In the genomic region with DNA sequence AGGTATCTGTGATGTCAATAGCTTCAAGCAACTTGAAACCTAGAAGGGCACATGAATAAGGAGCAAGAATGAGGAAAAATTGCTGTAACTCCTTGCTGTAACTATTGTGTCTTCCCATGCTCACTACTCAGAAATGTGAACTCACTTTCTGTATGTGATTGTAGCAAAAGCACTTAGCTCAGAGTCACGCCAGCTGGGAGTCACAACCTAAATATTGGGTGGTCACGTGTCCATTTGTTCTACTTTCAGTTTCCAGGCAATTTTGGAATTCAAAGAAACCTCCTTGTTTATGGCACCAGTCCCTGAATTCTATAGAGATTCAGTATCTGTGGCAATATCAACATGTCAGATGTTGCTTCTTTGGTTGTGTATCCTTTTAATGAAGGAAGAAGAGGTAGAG, we compare ENCODE assay signal across 1 cellular context.
TF ChIP-seq lines count a peak whose summit lies in the region.

No MANE protein-coding gene starts in this region.

TF ChIP-seq in GM23338, 12 proteins besides CTCF, POLR2A, EP300 and RAD21:
- TF ChIP-seq, protein P1, sequence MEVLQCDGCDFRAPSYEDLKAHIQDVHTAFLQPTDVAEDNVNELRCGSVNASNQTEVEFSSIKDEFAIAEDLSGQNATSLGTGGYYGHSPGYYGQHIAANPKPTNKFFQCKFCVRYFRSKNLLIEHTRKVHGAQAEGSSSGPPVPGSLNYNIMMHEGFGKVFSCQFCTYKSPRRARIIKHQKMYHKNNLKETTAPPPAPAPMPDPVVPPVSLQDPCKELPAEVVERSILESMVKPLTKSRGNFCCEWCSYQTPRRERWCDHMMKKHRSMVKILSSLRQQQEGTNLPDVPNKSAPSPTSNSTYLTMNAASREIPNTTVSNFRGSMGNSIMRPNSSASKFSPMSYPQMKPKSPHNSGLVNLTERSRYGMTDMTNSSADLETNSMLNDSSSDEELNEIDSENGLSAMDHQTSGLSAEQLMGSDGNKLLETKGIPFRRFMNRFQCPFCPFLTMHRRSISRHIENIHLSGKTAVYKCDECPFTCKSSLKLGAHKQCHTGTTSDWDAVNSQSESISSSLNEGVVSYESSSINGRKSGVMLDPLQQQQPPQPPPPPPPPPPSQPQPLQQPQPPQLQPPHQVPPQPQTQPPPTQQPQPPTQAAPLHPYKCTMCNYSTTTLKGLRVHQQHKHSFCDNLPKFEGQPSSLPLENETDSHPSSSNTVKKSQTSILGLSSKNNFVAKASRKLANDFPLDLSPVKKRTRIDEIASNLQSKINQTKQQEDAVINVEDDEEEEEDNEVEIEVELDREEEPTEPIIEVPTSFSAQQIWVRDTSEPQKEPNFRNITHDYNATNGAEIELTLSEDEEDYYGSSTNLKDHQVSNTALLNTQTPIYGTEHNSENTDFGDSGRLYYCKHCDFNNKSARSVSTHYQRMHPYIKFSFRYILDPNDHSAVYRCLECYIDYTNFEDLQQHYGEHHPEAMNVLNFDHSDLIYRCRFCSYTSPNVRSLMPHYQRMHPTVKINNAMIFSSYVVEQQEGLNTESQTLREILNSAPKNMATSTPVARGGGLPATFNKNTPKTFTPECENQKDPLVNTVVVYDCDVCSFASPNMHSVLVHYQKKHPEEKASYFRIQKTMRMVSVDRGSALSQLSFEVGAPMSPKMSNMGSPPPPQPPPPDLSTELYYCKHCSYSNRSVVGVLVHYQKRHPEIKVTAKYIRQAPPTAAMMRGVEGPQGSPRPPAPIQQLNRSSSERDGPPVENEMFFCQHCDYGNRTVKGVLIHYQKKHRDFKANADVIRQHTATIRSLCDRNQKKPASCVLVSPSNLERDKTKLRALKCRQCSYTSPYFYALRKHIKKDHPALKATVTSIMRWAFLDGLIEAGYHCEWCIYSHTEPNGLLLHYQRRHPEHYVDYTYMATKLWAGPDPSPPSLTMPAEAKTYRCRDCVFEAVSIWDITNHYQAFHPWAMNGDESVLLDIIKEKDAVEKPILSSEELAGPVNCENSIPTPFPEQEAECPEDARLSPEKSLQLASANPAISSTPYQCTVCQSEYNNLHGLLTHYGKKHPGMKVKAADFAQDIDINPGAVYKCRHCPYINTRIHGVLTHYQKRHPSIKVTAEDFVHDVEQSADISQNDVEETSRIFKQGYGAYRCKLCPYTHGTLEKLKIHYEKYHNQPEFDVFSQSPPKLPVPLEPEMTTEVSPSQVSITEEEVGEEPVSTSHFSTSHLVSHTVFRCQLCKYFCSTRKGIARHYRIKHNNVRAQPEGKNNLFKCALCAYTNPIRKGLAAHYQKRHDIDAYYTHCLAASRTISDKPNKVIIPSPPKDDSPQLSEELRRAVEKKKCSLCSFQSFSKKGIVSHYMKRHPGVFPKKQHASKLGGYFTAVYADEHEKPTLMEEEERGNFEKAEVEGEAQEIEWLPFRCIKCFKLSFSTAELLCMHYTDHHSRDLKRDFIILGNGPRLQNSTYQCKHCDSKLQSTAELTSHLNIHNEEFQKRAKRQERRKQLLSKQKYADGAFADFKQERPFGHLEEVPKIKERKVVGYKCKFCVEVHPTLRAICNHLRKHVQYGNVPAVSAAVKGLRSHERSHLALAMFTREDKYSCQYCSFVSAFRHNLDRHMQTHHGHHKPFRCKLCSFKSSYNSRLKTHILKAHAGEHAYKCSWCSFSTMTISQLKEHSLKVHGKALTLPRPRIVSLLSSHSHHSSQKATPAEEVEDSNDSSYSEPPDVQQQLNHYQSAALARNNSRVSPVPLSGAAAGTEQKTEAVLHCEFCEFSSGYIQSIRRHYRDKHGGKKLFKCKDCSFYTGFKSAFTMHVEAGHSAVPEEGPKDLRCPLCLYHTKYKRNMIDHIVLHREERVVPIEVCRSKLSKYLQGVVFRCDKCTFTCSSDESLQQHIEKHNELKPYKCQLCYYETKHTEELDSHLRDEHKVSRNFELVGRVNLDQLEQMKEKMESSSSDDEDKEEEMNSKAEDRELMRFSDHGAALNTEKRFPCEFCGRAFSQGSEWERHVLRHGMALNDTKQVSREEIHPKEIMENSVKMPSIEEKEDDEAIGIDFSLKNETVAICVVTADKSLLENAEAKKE (CRISPR knock-in tag; IDR thresholded peaks at IDR 0.05): no peak
- TF ChIP-seq JUNB (IDR thresholded peaks at IDR 0.05; ENCODE audit: unreplicated experiment): no peak
- TF ChIP-seq, protein P2, sequence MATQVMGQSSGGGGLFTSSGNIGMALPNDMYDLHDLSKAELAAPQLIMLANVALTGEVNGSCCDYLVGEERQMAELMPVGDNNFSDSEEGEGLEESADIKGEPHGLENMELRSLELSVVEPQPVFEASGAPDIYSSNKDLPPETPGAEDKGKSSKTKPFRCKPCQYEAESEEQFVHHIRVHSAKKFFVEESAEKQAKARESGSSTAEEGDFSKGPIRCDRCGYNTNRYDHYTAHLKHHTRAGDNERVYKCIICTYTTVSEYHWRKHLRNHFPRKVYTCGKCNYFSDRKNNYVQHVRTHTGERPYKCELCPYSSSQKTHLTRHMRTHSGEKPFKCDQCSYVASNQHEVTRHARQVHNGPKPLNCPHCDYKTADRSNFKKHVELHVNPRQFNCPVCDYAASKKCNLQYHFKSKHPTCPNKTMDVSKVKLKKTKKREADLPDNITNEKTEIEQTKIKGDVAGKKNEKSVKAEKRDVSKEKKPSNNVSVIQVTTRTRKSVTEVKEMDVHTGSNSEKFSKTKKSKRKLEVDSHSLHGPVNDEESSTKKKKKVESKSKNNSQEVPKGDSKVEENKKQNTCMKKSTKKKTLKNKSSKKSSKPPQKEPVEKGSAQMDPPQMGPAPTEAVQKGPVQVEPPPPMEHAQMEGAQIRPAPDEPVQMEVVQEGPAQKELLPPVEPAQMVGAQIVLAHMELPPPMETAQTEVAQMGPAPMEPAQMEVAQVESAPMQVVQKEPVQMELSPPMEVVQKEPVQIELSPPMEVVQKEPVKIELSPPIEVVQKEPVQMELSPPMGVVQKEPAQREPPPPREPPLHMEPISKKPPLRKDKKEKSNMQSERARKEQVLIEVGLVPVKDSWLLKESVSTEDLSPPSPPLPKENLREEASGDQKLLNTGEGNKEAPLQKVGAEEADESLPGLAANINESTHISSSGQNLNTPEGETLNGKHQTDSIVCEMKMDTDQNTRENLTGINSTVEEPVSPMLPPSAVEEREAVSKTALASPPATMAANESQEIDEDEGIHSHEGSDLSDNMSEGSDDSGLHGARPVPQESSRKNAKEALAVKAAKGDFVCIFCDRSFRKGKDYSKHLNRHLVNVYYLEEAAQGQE (IDR thresholded peaks at IDR 0.05; ENCODE audit: unreplicated experiment): no peak
TF ChIP-seq in GM23338: peak in this region for 0.
